ENCODE assay signal across 19 cellular contexts in genomic region chr21:39197448-39197847, GRCh38. TPM values are rescaled to one million over a fixed set of nuclear protein-coding genes. Genes with fewer than 3 reads are reported as not detected.
DNase-seq lines count a peak whose midpoint lies in the region; ATAC-seq and TF ChIP-seq lines count a peak whose summit lies in the region.
"Had no signal": no experiment of that assay in that cellular context is flagged by ENCODE, and none has a peak within 500 bp of the region (broad histone marks: within the 10 kb centered on the region; RNA-seq: fewer than 3 reads in every experiment).

No MANE protein-coding gene starts in this region.

- no peak overlapping the region for H3K27ac Mint-ChIP-seq in activated CD8-positive, alpha-beta memory T cell treated with anti-CD3 and anti-CD28 coated beads, Interleukin-2, amount 10 ng/mL, durations not matched to agents 7 days and 5 days
- H3K27ac Mint-ChIP-seq in activated T-helper 17 cell treated with anti-CD3 and anti-CD28 coated beads, Interleukin-2, amount 50 U/mL, for 72 hours, result peak overlapping the region; percentile 35

- H3K4me3 ChIP-seq in mucosa of descending colon, result no peak overlapping the region
- H3K4me3 ChIP-seq in HAP-1, result no peak overlapping the region
- no peak overlapping the region for H3K4me3 ChIP-seq in brain microvascular endothelial cell (ENCODE audit: low read depth, low read length)
- H3K4me3 ChIP-seq: BLaER1 treated with 17β-estradiol and CSF1 and Interleukin-3, amounts not matched to agents 10 nM and 100 nM; GM12878 had no signal

- H3K4me1 Mint-ChIP-seq in activated CD8-positive, alpha-beta memory T cell treated with anti-CD3 and anti-CD28 coated beads, Interleukin-2, amount 10 ng/mL, durations not matched to agents 7 days and 5 days, result peaks cover 30% of the 10 kb centered on the region
- peaks cover 15% of the 10 kb centered on the region for H3K4me1 Mint-ChIP-seq in activated T-helper 17 cell treated with anti-CD3 and anti-CD28 coated beads, Interleukin-2, amount 50 U/mL, for 72 hours

- no peak for TF ChIP-seq CTCF in mucosa of descending colon (IDR thresholded peaks at IDR 0.05)
- TF ChIP-seq CTCF in brain microvascular endothelial cell (IDR thresholded peaks at IDR 0.05; ENCODE audit: low read depth, low read length, missing control alignments), result no peak

- CTCF ChIA-PET in activated CD8-positive, alpha-beta memory T cell treated with anti-CD3 and anti-CD28 coated beads, Interleukin-2, amount 10 ng/mL, durations not matched to agents 7 days and 5 days (lab: Charles Lee), result interaction anchor here (1.2 to 1.7 kb wide), 3 partner anchors 9 to 14 kb away, joined by 3 to 4 read pairs (median 4); partner anchors contain the start of gene PSMG1

- peaks cover 61% of the 10 kb centered on the region for H3K36me3 Mint-ChIP-seq in activated CD8-positive, alpha-beta memory T cell treated with anti-CD3 and anti-CD28 coated beads, Interleukin-2, amount 10 ng/mL, durations not matched to agents 7 days and 5 days
- H3K36me3 Mint-ChIP-seq in activated T-helper 17 cell treated with anti-CD3 and anti-CD28 coated beads, Interleukin-2, amount 50 U/mL, for 72 hours (ENCODE audit: low read depth), result peaks cover 88% of the 10 kb centered on the region

- no peaks in the 10 kb centered on the region for H3K9me3 Mint-ChIP-seq in activated CD8-positive, alpha-beta memory T cell treated with anti-CD3 and anti-CD28 coated beads, Interleukin-2, amount 10 ng/mL, durations not matched to agents 7 days and 5 days (ENCODE audit: low read depth)
- no peaks in the 10 kb centered on the region for H3K9me3 Mint-ChIP-seq in activated T-helper 17 cell treated with anti-CD3 and anti-CD28 coated beads, Interleukin-2, amount 50 U/mL, for 72 hours
- H3K9me3 Mint-ChIP-seq: CD8-positive, alpha-beta T cell had no signal

- in situ Hi-C loops in HAP-1 (cut with MboI; ENCODE audit: low sequenced_read_pairs) (no loop called here), brain microvascular endothelial cell (cut with HindIII; ENCODE audit: low pct_ligation_motif_present, low sequenced_read_pairs) (no loop called here)

- H3K27me3 ChIP-seq in HAP-1 (ENCODE audit: low read depth) (no peaks in the 10 kb centered on the region), brain microvascular endothelial cell (replicated peaks) (no peaks in the 10 kb centered on the region)
- H3K27me3 ChIP-seq: BLaER1 treated with 17β-estradiol and CSF1 and Interleukin-3, amounts not matched to agents 10 nM and 100 nM had no signal

- ATAC-seq in activated CD8-positive, alpha-beta memory T cell treated with anti-CD3 and anti-CD28 coated beads, Interleukin-2, amount 10 ng/mL, durations not matched to agents 7 days and 5 days, result peak; percentile 12
- ATAC-seq in activated T-helper 17 cell treated with anti-CD3 and anti-CD28 coated beads, Interleukin-2, amount 50 U/mL, for 72 hours (replicated peaks), result no peak
- ATAC-seq in esophagus mucosa (peak; percentile 91), mucosa of descending colon (peak; percentile 85), GM21723 (IDR thresholded peaks at IDR 0.05; ENCODE audit: unreplicated experiment) (no peak)
- ATAC-seq: CD8-positive, alpha-beta T cell; GM12878 had no signal

- H3K36me3 ChIP-seq in mucosa of descending colon (ENCODE audit: low read depth) (peaks cover 13% of the 10 kb centered on the region), HAP-1 (replicated peaks) (peaks cover 44% of the 10 kb centered on the region), brain microvascular endothelial cell (replicated peaks) (peaks cover 43% of the 10 kb centered on the region)

- DNase-seq in activated CD8-positive, alpha-beta memory T cell treated with anti-CD3 and anti-CD28 coated beads, Interleukin-2, amount 10 ng/mL, durations not matched to agents 7 days and 5 days, result no peak
- DNase-seq in activated CD8-positive, alpha-beta memory T cell treated with anti-CD3 and anti-CD28 coated beads, Interleukin-2, amount 50 U/mL, for 4 hours, result no peak
- no peak for DNase-seq in mucosa of descending colon
- DNase-seq in HAP-1 (ENCODE audit: low spot score in 2 of 2), result no peak
- DNase-seq in brain microvascular endothelial cell, result no peak
- DNase-seq: 8988T; CD8-positive, alpha-beta T cell; DND-41; KG1; NCI-H1105; NCI-H2029 treated with DMSO at 0.1 percent for 48 hours; NCI-H345; NCI-H524 treated with DMSO at 0.1 percent for 48 hours; OCI-M1 had no signal

- H3K9me3 ChIP-seq in mucosa of descending colon, result no peaks in the 10 kb centered on the region
- H3K9me3 ChIP-seq in HAP-1, result no peaks in the 10 kb centered on the region
- H3K9me3 ChIP-seq: BLaER1 treated with 17β-estradiol and CSF1 and Interleukin-3, amounts not matched to agents 10 nM and 100 nM had no signal

- H3K27ac ChIP-seq in brain microvascular endothelial cell, result no peak overlapping the region
- H3K27ac ChIP-seq: BLaER1 treated with 17β-estradiol and CSF1 and Interleukin-3, amounts not matched to agents 10 nM and 100 nM had no signal

- H3K4me1 ChIP-seq in mucosa of descending colon (ENCODE audit: low read depth) (peaks cover 28% of the 10 kb centered on the region), HAP-1 (no peaks in the 10 kb centered on the region)

- intact Hi-C loops in mucosa of descending colon (cut with DNase I, micrococcal nuclease), result no loop called here

- no peaks in the 10 kb centered on the region for H3K27me3 Mint-ChIP-seq in activated CD8-positive, alpha-beta memory T cell treated with anti-CD3 and anti-CD28 coated beads, Interleukin-2, amount 10 ng/mL, durations not matched to agents 7 days and 5 days
- H3K27me3 Mint-ChIP-seq in activated T-helper 17 cell treated with anti-CD3 and anti-CD28 coated beads, Interleukin-2, amount 50 U/mL, for 72 hours, result no peaks in the 10 kb centered on the region

- no peak overlapping the region for H3K4me3 Mint-ChIP-seq in activated CD8-positive, alpha-beta memory T cell treated with anti-CD3 and anti-CD28 coated beads, Interleukin-2, amount 10 ng/mL, durations not matched to agents 7 days and 5 days
- no peak overlapping the region for H3K4me3 Mint-ChIP-seq in activated T-helper 17 cell treated with anti-CD3 and anti-CD28 coated beads, Interleukin-2, amount 50 U/mL, for 72 hours
- H3K4me3 Mint-ChIP-seq: CD8-positive, alpha-beta T cell had no signal

RNA-seq across cellular contexts. Expression of gene PSMG1, which starts 14.2 kb away (rescaled TPM):
- total RNA-seq in activated CD8-positive, alpha-beta memory T cell treated with anti-CD3 and anti-CD28 coated beads, Interleukin-2, amount 10 ng/mL, durations not matched to agents 7 days and 5 days, result 10 to 100 TPM; 62.9 to 88.1 TPM
- total RNA-seq in activated T-helper 17 cell treated with anti-CD3 and anti-CD28 coated beads, Interleukin-2, amount 50 U/mL, for 72 hours, result 100 to 1,000 TPM in 1 of 2 donors, 10 to 100 TPM in 1; 46.8 to 107 TPM
- total RNA-seq in esophagus mucosa (55.9 TPM), mucosa of descending colon (10 to 100 TPM; 24.3 to 48.1 (median 36.2) TPM)

Comparison
In these comparisons a context has a peak if more than half of its experiments do, and no peak if none do; other contexts are left out.
1. ATAC-seq: peak in activated CD8-positive, alpha-beta memory T cell treated with anti-CD3 and anti-CD28 coated beads, Interleukin-2, amount 10 ng/mL, durations not matched to agents 7 days and 5 days (single experiment), esophagus mucosa (single experiment) and mucosa of descending colon (single experiment); none in activated T-helper 17 cell treated with anti-CD3 and anti-CD28 coated beads, Interleukin-2, amount 50 U/mL, for 72 hours (single experiment) and GM21723 (single experiment).